14 cellular contexts compared by ENCODE assay signal in the genomic region with DNA sequence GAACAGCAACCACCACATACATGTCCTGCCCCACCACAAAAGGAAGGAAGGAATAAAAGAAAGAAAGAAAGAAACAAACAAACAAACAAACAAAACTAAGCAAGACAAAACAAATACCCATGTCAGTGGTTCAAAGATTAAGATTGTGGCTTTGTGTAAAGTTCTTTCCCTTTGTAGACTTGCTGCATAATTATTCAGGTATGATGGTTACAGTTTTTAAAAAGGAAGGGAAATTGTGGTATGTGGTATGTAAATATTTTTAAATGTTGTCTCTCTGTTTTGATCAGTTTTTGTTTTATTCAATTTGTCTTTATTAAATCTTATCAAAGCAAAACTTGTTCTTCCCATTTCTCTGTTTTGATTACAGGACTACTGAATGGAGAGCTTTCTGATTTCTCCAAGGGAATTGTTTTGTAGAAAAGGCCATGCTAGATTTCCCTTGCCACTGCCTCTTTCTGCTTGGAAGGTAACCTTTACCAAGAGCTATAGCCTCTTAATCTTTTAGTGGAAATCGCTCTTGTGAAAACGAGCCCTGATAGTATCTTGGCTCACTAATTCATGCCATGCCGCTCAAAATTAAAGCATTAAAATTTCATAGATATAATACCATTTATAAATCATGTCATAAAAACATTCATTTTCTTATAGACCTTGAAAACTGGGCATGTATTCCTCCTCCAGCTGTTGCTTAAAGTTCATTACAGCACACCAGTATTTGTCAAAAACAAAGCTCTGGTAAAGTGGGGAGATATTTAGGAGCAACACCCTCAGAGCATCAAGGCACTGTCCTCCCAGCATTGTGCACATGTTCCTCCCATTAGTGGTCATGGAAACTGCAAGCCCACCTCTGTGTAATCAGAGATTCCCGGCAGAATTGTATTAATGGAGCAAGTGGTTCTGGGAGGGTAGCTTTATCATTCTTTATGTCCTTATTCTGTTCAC.
"Had no signal": no experiment of that assay in that cellular context is flagged by ENCODE, and none has a peak within 500 bp of the region (broad histone marks: within the 10 kb centered on the region; RNA-seq: fewer than 3 reads in every experiment).

No MANE protein-coding gene starts in this region.

- H3K9me3 ChIP-seq: testis had no signal

- H3K27ac ChIP-seq: brain microvascular endothelial cell, parathyroid adenoma, testis had no signal

- H3K36me3 ChIP-seq: brain microvascular endothelial cell had no signal

- H3K4me3 ChIP-seq: lung, testis had no signal

- DNase-seq: activated CD4-positive, alpha-beta T cell treated with anti-CD3 and anti-CD28 coated beads, Interleukin-2, amount 50 U/mL, for 1 hour; activated T-cell treated with anti-CD3 and anti-CD28 coated beads for 4 hours; amygdala; brain microvascular endothelial cell; cerebellar nuclear complex; endodermal cell; erythroblast; naive B cell; stimulated activated CD4-positive, alpha-beta T cell treated with anti-CD3 and anti-CD28 coated beads, Interleukin-15, amount 100 ng/mL, for 24 hours; stimulated activated CD4-positive, alpha-beta T cell treated with anti-CD3 and anti-CD28 coated beads, Interleukin-4, amount 100 ng/mL, for 24 hours; stimulated activated naive CD8-positive, alpha-beta T cell treated with anti-CD3 and anti-CD28 coated beads, Interleukin-15, amount 100 ng/mL, for 72 hours; testis had no signal

- H3K4me1 ChIP-seq: parathyroid adenoma, testis had no signal

- ATAC-seq: stimulated activated naive CD8-positive, alpha-beta T cell treated with anti-CD3 and anti-CD28 coated beads, Interleukin-15, amount 100 ng/mL, for 72 hours had no signal

- H3K27me3 ChIP-seq: brain microvascular endothelial cell, testis had no signal
